In the genomic region with DNA sequence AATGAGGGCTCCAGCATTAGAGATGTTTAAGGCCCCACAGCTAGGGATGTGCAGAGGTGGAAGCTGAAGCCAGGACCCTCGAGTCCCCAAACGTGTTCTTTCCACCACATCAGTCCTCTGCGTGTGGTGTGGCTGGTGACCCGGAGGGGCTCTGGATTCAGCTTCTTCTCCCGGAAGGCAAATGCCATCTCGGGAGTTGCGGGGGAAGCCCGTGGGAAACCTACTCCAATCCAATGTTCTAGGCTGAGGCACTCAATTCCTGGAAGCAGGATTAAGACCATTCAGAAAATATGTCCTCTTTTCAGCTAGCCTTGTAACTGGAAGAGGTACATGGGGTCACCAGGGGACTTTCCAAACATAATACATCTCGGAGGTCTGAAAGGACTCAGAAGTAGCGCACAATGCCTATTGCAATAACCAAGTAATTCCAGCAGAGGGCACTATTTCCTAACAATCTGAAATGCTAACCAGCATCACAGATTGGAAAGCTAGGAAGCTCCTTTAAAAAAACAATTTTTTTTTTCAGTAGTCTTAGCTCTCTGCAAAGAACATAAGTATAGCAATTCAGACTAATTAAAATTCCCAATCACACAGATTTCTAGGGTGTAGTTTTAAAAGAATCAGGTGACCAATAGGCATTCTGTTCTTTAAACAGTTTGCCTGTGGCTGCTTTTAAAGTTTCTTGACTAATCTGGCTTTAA, we compare ENCODE assay signal across 8 cellular contexts. TPM values are rescaled to one million over a fixed set of nuclear protein-coding genes. Genes with fewer than 3 reads are reported as not detected.
A peak's percentile ranks its signal among the peaks of the same experiment; 100 is the strongest.
DNase-seq lines count a peak whose midpoint lies in the region; ATAC-seq and TF ChIP-seq lines count a peak whose summit lies in the region.
"Had no signal": no experiment of that assay in that cellular context is flagged by ENCODE, and none has a peak within 500 bp of the region (broad histone marks: within the 10 kb centered on the region; RNA-seq: fewer than 3 reads in every experiment).

No MANE protein-coding gene starts in this region.

- no peaks in the 10 kb centered on the region for H3K79me2 ChIP-seq in smooth muscle cell (ENCODE audit: low read depth)

- H3K27ac ChIP-seq in iPS DF 6.9 (ENCODE audit: low read length): no peak overlapping the region
- H3K27ac ChIP-seq in smooth muscle cell (ENCODE audit: low read depth): no peak overlapping the region

- no peak overlapping the region for H3K9ac ChIP-seq in smooth muscle cell (ENCODE audit: low read depth)

- H4K20me1 ChIP-seq in smooth muscle cell (ENCODE audit: low read depth): no peaks in the 10 kb centered on the region

- H3K4me1 ChIP-seq in iPS DF 6.9 (ENCODE audit: control insufficient read depth, insufficient read depth, low read length): no peaks in the 10 kb centered on the region
- H3K4me1 ChIP-seq in smooth muscle cell (ENCODE audit: low read depth): no peaks in the 10 kb centered on the region

- TF ChIP-seq CTCF in astrocyte of the spinal cord (IDR thresholded peaks at IDR 0.05; ENCODE audit: low read depth, low read length): peak; percentile 76
- peak; percentile 94 for TF ChIP-seq CTCF in smooth muscle cell (IDR thresholded peaks at IDR 0.05; ENCODE audit: borderline replicate concordance, insufficient read depth, poor library complexity, severe bottlenecking)

- H3K4me2 ChIP-seq in smooth muscle cell: no peak overlapping the region

- H2AFZ ChIP-seq in smooth muscle cell (ENCODE audit: low read depth): no peak overlapping the region

- H3K27me3 ChIP-seq in iPS DF 6.9 (ENCODE audit: control insufficient read depth, insufficient read depth, low read length) (no peaks in the 10 kb centered on the region), smooth muscle cell (ENCODE audit: low read depth) (peaks cover 27% of the 10 kb centered on the region)

- H3K4me3 ChIP-seq in astrocyte of the spinal cord (ENCODE audit: low read depth, low read length) (no peak overlapping the region), iPS DF 6.9 (ENCODE audit: low read length) (no peak overlapping the region), smooth muscle cell (no peak overlapping the region)

- ATAC-seq in GM21360 (IDR thresholded peaks at IDR 0.05; ENCODE audit: unreplicated experiment): peak; percentile 54
- ATAC-seq: activated naive CD4-positive, alpha-beta T cell treated with anti-CD3 and anti-CD28 coated beads, Interleukin-2, amount 50 U/mL, for 72 hours had no signal

- H3K9me3 ChIP-seq in iPS DF 6.9 (ENCODE audit: control insufficient read depth, insufficient read depth, low read length) (no peaks in the 10 kb centered on the region), smooth muscle cell (replicated peaks; ENCODE audit: low read depth) (no peaks in the 10 kb centered on the region)

- H3F3A ChIP-seq in smooth muscle cell (ENCODE audit: low read depth): no peaks in the 10 kb centered on the region

- DNase-seq in DMS114 treated with DMSO at 0.1 percent for 48 hours (lab: John Stamatoyannopoulos, UW; ENCODE audit: unreplicated experiment): peak; percentile 82
- peak; percentile 75 for DNase-seq in NCI-H2227 (lab: John Stamatoyannopoulos, UW; ENCODE audit: unreplicated experiment)
- peak; percentile 74 for DNase-seq in astrocyte of the spinal cord (ENCODE audit: low read depth, low spot score)
- peak; percentile 63 for DNase-seq in iPS DF 6.9 (ENCODE audit: low read depth, low spot score)
- no peak for DNase-seq in smooth muscle cell (lab: John Stamatoyannopoulos, UW; ENCODE audit: unreplicated experiment)
- DNase-seq in 8988T: no peak

- H3K36me3 ChIP-seq in iPS DF 6.9 (ENCODE audit: control insufficient read depth, insufficient read depth, low read length) (no peaks in the 10 kb centered on the region), smooth muscle cell (ENCODE audit: low read depth) (no peaks in the 10 kb centered on the region)

- in situ Hi-C loops in astrocyte of the spinal cord (cut with HindIII; ENCODE audit: low sequenced_read_pairs): no loop called here

- no CpG with 5 or more reads among the region's 10 CpGs for WGBS in iPS DF 6.9 (ENCODE audit: insufficient coverage, insufficient read length)
- WGBS in smooth muscle cell (ENCODE audit: low lambda C conversion rate): 52% methylated on average over 10 of the region's 10 CpGs

RNA-seq across cellular contexts. Expression of a gene that starts 36.2 kb away (rescaled TPM):
- 2.2 and 4.3 TPM in 2 replicates for total RNA-seq in smooth muscle cell
- polyA plus RNA-seq in smooth muscle cell: 0.42 and 1.2 TPM in 2 replicates
- total RNA-seq: activated naive CD4-positive, alpha-beta T cell treated with anti-CD3 and anti-CD28 coated beads, Interleukin-2, amount 50 U/mL, for 72 hours had no signal

RNA-seq across cellular contexts. Expression of a gene that starts 40.7 kb away (rescaled TPM):
- 61.0 and 62.5 TPM in 2 replicates for total RNA-seq in smooth muscle cell
- 36.2 and 44.4 TPM in 2 replicates for polyA plus RNA-seq in smooth muscle cell

Comparison
In these comparisons a context has a peak if more than half of its experiments do, and no peak if none do; other contexts are left out.
1. DNase-seq: peak in DMS114 treated with DMSO at 0.1 percent for 48 hours (single experiment), NCI-H2227 (single experiment), astrocyte of the spinal cord (single experiment) and iPS DF 6.9 (single experiment); none in smooth muscle cell (single experiment) and 8988T (single experiment).